In the genomic region with DNA sequence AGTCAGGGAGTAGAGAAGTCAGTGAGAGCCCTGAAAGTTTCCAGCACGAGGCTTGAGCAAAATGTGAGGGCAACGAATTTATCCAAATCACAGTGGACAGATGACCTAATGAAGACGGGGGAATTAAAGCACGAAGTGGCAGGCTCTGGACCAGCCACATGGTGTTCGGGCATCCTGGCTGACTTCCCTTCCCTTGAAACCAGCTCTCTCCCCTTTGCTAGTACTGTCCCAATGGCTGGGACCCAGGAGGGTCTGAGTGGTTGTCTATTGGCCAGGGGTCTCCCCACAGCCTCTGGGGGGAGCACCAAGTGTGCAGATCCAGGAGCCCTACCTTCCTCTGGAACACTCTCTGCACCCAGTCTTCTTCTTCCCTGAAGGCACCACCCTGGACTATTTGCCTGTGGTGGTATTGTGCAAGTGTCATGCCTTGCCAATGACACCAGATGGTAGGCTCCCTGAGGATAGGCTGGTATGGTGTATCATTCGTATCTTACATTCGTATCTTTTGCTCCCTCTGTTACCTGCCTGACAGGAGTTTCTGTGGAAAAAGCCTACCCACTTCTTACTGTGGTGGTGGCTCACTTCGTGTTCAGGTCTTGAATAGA, we compare ENCODE assay signal across 2 cellular contexts.
TF ChIP-seq lines count a peak whose summit lies in the region.

No MANE protein-coding gene starts in this region.

TF ChIP-seq in IMR-90, 13 proteins besides CTCF, POLR2A, EP300 and RAD21:
- TF ChIP-seq CEBPB (IDR thresholded peaks at IDR 0.05; ENCODE audit: low read depth, low read length) (peak; percentile 16; the same call in 1 of the 2 replicates), NFE2L2 (IDR thresholded peaks at IDR 0.05; ENCODE audit: low read depth, low read length) (no peak), CHD1 (IDR thresholded peaks at IDR 0.05; ENCODE audit: low read depth, low read length) (no peak), BHLHE40 (IDR thresholded peaks at IDR 0.05; ENCODE audit: low read depth, low read length) (no peak)
- TF ChIP-seq, protein P1, sequence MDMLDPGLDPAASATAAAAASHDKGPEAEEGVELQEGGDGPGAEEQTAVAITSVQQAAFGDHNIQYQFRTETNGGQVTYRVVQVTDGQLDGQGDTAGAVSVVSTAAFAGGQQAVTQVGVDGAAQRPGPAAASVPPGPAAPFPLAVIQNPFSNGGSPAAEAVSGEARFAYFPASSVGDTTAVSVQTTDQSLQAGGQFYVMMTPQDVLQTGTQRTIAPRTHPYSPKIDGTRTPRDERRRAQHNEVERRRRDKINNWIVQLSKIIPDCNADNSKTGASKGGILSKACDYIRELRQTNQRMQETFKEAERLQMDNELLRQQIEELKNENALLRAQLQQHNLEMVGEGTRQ (IDR thresholded peaks at IDR 0.05; ENCODE audit: low read depth, low read length): no peak
TF ChIP-seq in IMR-90: peak in this region for 1.

TF ChIP-seq in endothelial cell of umbilical vein, 7 proteins besides CTCF, POLR2A, EP300 and RAD21:
- TF ChIP-seq POLR2AphosphoS5 (IDR thresholded peaks at IDR 0.05; ENCODE audit: insufficient read depth, low read depth, low read length): peak; percentile 66
- no peak for TF ChIP-seq FOS (IDR thresholded peaks at IDR 0.05; ENCODE audit: borderline replicate concordance, insufficient read depth, low read length)
